1 cellular context compared by ENCODE assay signal in the genomic region with DNA sequence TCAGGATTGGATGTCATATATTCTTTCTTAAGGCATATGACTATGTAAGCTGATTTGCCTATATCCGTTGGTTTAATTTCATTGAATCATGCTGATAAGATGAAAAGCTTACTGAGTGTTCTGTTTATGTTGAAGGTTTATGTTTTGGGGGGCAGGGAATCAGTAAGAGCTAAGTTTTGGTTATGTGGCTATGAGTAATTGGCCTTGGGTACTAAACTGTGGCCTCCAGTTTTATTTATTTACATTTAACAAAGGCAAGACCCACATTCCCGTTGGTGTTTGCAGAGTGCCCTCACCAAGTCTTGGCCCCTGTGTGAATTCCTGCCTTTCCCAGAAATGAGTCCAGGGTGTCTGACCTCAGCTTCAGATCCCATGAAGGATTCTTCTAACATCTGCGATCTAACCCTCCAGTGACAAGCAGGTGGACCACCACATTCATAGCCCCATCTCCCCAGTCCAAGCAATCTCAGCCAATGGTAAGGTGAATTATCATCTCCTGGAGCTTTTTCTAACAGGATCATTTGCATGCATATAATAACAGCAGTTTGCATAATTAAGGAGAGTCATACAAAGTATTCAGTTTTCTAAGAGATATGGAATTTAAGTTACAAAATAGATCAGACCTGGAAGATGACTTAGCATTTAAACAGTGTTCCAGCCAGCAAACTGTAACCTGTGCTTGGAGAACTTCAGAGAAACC.
TF ChIP-seq lines count a peak whose summit lies in the region.

No MANE protein-coding gene starts in this region.

TF ChIP-seq in K562, 482 proteins besides CTCF, POLR2A, EP300 and RAD21:
- no peak for TF ChIP-seq NFRKB (IDR thresholded peaks at IDR 0.05; ENCODE audit: low read depth)
- peak; percentile 22; the same call in 1 of the 2 replicates for TF ChIP-seq C11orf30 (IDR thresholded peaks at IDR 0.05; ENCODE audit: low read depth)
- TF ChIP-seq PRPF4 (IDR thresholded peaks at IDR 0.05; ENCODE audit: insufficient read depth, low read depth, low read length, poor library complexity, severe bottlenecking), result no peak
- no peak for TF ChIP-seq ZNF699 (CRISPR knock-in tag; IDR thresholded peaks at IDR 0.05; ENCODE audit: insufficient replicate concordance)
- no peak for TF ChIP-seq TCF7L2 (IDR thresholded peaks at IDR 0.05; ENCODE audit: low read depth, low read length)
- TF ChIP-seq ZNF134 (CRISPR knock-in tag; conservative IDR thresholded peaks at IDR 0.05), result no peak
- no peak for TF ChIP-seq SMAD3 (CRISPR knock-in tag; conservative IDR thresholded peaks at IDR 0.05)
- no peak for TF ChIP-seq ZBTB17 (CRISPR knock-in tag; IDR thresholded peaks at IDR 0.05)
- TF ChIP-seq, protein P1, sequence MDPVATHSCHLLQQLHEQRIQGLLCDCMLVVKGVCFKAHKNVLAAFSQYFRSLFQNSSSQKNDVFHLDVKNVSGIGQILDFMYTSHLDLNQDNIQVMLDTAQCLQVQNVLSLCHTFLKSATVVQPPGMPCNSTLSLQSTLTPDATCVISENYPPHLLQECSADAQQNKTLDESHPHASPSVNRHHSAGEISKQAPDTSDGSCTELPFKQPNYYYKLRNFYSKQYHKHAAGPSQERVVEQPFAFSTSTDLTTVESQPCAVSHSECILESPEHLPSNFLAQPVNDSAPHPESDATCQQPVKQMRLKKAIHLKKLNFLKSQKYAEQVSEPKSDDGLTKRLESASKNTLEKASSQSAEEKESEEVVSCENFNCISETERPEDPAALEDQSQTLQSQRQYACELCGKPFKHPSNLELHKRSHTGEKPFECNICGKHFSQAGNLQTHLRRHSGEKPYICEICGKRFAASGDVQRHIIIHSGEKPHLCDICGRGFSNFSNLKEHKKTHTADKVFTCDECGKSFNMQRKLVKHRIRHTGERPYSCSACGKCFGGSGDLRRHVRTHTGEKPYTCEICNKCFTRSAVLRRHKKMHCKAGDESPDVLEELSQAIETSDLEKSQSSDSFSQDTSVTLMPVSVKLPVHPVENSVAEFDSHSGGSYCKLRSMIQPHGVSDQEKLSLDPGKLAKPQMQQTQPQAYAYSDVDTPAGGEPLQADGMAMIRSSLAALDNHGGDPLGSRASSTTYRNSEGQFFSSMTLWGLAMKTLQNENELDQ (CRISPR knock-in tag; IDR thresholded peaks at IDR 0.05; ENCODE audit: borderline replicate concordance), result no peak
- no peak for TF ChIP-seq ZNF146 (CRISPR knock-in tag; IDR thresholded peaks at IDR 0.05; ENCODE audit: unreplicated experiment)
- TF ChIP-seq, protein P2, sequence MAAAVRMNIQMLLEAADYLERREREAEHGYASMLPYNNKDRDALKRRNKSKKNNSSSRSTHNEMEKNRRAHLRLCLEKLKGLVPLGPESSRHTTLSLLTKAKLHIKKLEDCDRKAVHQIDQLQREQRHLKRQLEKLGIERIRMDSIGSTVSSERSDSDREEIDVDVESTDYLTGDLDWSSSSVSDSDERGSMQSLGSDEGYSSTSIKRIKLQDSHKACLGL (CRISPR knock-in tag; IDR thresholded peaks at IDR 0.05; ENCODE audit: borderline replicate concordance, poor library complexity, severe bottlenecking), result no peak
- TF ChIP-seq MAFG (tag; conservative IDR thresholded peaks at IDR 0.05), result peak; percentile 29; the same call in 1 of the 2 replicates
- no peak for TF ChIP-seq ZNF354B (CRISPR knock-in tag; IDR thresholded peaks at IDR 0.05)
- TF ChIP-seq FOS (IDR thresholded peaks at IDR 0.05; ENCODE audit: extremely low read depth, insufficient read length), result no peak
- TF ChIP-seq ZNF263 (CRISPR knock-in tag; IDR thresholded peaks at IDR 0.05; ENCODE audit: borderline replicate concordance), result no peak
- TF ChIP-seq, protein P3, sequence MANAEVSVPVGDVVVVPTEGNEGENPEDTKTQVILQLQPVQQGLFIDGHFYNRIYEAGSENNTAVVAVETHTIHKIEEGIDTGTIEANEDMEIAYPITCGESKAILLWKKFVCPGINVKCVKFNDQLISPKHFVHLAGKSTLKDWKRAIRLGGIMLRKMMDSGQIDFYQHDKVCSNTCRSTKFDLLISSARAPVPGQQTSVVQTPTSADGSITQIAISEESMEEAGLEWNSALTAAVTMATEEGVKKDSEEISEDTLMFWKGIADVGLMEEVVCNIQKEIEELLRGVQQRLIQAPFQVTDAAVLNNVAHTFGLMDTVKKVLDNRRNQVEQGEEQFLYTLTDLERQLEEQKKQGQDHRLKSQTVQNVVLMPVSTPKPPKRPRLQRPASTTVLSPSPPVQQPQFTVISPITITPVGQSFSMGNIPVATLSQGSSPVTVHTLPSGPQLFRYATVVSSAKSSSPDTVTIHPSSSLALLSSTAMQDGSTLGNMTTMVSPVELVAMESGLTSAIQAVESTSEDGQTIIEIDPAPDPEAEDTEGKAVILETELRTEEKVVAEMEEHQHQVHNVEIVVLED (CRISPR knock-in tag; IDR thresholded peaks at IDR 0.05), result no peak
- TF ChIP-seq ZNF551 (CRISPR knock-in tag; IDR thresholded peaks at IDR 0.05), result no peak
- no peak for TF ChIP-seq ZNF41 (CRISPR knock-in tag; conservative IDR thresholded peaks at IDR 0.05)
- TF ChIP-seq ZBED1 (IDR thresholded peaks at IDR 0.05), result no peak
- TF ChIP-seq TAF1 (IDR thresholded peaks at IDR 0.05; ENCODE audit: control insufficient read depth, extremely low read depth, insufficient read depth, low read length, severe bottlenecking), result no peak
- no peak for TF ChIP-seq TGIF2 (CRISPR knock-in tag; IDR thresholded peaks at IDR 0.05)
- 0 out of 2 replicates have a peak, but pooled peaks have one; percentile 12 for TF ChIP-seq ZNF316 (IDR thresholded peaks at IDR 0.05)
- no peak for TF ChIP-seq BRD9 (IDR thresholded peaks at IDR 0.05; ENCODE audit: low read depth, partially characterized antibody)
- TF ChIP-seq ZFP36 (IDR thresholded peaks at IDR 0.05; ENCODE audit: low read depth, low read length, partially characterized antibody), result no peak
- no peak for TF ChIP-seq POLR2B (IDR thresholded peaks at IDR 0.05; ENCODE audit: low read depth, partially characterized antibody)
TF ChIP-seq in K562: peak in this region for 3.
